ENCODE assay signal across 28 cellular contexts in genomic region chr4:174209296-174209695, GRCh38.
"Had no signal": no experiment of that assay in that cellular context is flagged by ENCODE, and none has a peak within 500 bp of the region (broad histone marks: within the 10 kb centered on the region; RNA-seq: fewer than 3 reads in every experiment).

No MANE protein-coding gene starts in this region.

- H3K27me3 ChIP-seq: testis had no signal

- H3K4me3 ChIP-seq: adrenal gland, body of pancreas, esophagus muscularis mucosa, heart left ventricle, psoas muscle, testis, transverse colon had no signal

- H2AFZ ChIP-seq: parathyroid adenoma had no signal

- H3K36me3 ChIP-seq: adrenal gland, esophagus muscularis mucosa, heart left ventricle, transverse colon, WERI-Rb-1 had no signal

- H3K79me2 ChIP-seq: parathyroid adenoma had no signal

- ATAC-seq: activated CD4-positive, CD25-positive, alpha-beta regulatory T cell treated with anti-CD3 and anti-CD28 coated beads, Interleukin-2, amount 50 U/mL, for 24 hours; body of pancreas; heart left ventricle; left colon; naive thymus-derived CD8-positive, alpha-beta T cell; psoas muscle; stimulated activated naive CD8-positive, alpha-beta T cell treated with anti-CD3 and anti-CD28 coated beads, Interleukin-15, Interleukin-2, amounts not matched to agents 100 U/mL and 50 U/mL, for 24 hours had no signal

- H3K9me3 ChIP-seq: adrenal gland, body of pancreas, esophagus muscularis mucosa, heart left ventricle, psoas muscle, testis, transverse colon had no signal

- H3K27ac ChIP-seq: adrenal gland, body of pancreas, esophagus muscularis mucosa, heart left ventricle, parathyroid adenoma, psoas muscle, testis, transverse colon, WERI-Rb-1 had no signal

- DNase-seq: activated CD4-positive, alpha-beta T cell treated with anti-CD3 and anti-CD28 coated beads for 48 hours; activated CD4-positive, alpha-beta T cell treated with anti-CD3 and anti-CD28 coated beads, Interleukin-2, amount 50 U/mL, for 48 hours; activated CD8-positive, alpha-beta memory T cell treated with anti-CD3 and anti-CD28 coated beads for 24 hours; activated effector memory CD4-positive, alpha-beta T cell treated with Interleukin-2 at 50 U/mL for 16 hours; activated naive CD4-positive, alpha-beta T cell treated with Interleukin-2 at 50 U/mL for 16 hours; adrenal gland; aorta; dermis blood vessel endothelial cell; effector CD4-positive, alpha-beta T cell; heart left ventricle; hypothalamus; immature natural killer cell; kidney; left colon; mammary epithelial cell; naive thymus-derived CD8-positive, alpha-beta T cell; nucleus accumbens; psoas muscle; stimulated activated CD4-positive, alpha-beta T cell treated with anti-CD3 and anti-CD28 coated beads, Interleukin-2, amount 100 ng/mL, for 48 hours; stimulated activated naive CD8-positive, alpha-beta T cell treated with anti-CD3 and anti-CD28 coated beads, Interleukin-15, Interleukin-2, amounts not matched to agents 100 U/mL and 50 U/mL, for 24 hours; T1000; testis; transverse colon; WERI-Rb-1 had no signal

- H3K4me1 ChIP-seq: parathyroid adenoma, testis had no signal

- H3K9ac ChIP-seq: parathyroid adenoma had no signal
